8 cellular contexts compared by ENCODE assay signal in genomic region chr16:89921699-89922476, GRCh38. TPM values are rescaled to one million over a fixed set of nuclear protein-coding genes. Genes with fewer than 3 reads are reported as not detected.
DNase-seq lines count a peak whose midpoint lies in the region; ATAC-seq and TF ChIP-seq lines count a peak whose summit lies in the region.

No MANE protein-coding gene starts in this region.

- peaks cover 12% of the 10 kb centered on the region for H3K4me1 Mint-ChIP-seq in activated T-helper 17 cell treated with anti-CD3 and anti-CD28 coated beads, Interleukin-2, amount 50 U/mL, for 72 hours

- peaks cover 29% of the 10 kb centered on the region for H4K20me1 ChIP-seq in osteoblast (ENCODE audit: insufficient read depth, low read length)

- H3K4me3 Mint-ChIP-seq in activated T-helper 17 cell treated with anti-CD3 and anti-CD28 coated beads, Interleukin-2, amount 50 U/mL, for 72 hours: peak overlapping the region; percentile 36

- H2AFZ ChIP-seq in osteoblast (ENCODE audit: low read length): no peak overlapping the region

- no peak for ATAC-seq in activated T-helper 17 cell treated with anti-CD3 and anti-CD28 coated beads, Interleukin-2, amount 50 U/mL, for 72 hours (replicated peaks)
- ATAC-seq in HG03135 (IDR thresholded peaks at IDR 0.05; ENCODE audit: unreplicated experiment): no peak
- no peak for ATAC-seq in GM19328 (IDR thresholded peaks at IDR 0.05; ENCODE audit: unreplicated experiment)

- no peak for TF ChIP-seq CTCF in osteoblast (IDR thresholded peaks at IDR 0.05; ENCODE audit: extremely low read depth, low read depth, low read length)

- peaks cover 37% of the 10 kb centered on the region for H3K79me2 ChIP-seq in osteoblast (ENCODE audit: insufficient read depth, low read length)

- peak overlapping the region; percentile 98 for H3K4me2 ChIP-seq in osteoblast (ENCODE audit: insufficient read depth, low read length)

- H3K9me3 Mint-ChIP-seq in activated T-helper 17 cell treated with anti-CD3 and anti-CD28 coated beads, Interleukin-2, amount 50 U/mL, for 72 hours: no peaks in the 10 kb centered on the region

- H3K4me3 ChIP-seq in osteoblast (ENCODE audit: insufficient read depth, low read length): peak overlapping the region; percentile 72

- H3K36me3 Mint-ChIP-seq in activated T-helper 17 cell treated with anti-CD3 and anti-CD28 coated beads, Interleukin-2, amount 50 U/mL, for 72 hours (ENCODE audit: low read depth): no peaks in the 10 kb centered on the region

- H3K27ac Mint-ChIP-seq in activated T-helper 17 cell treated with anti-CD3 and anti-CD28 coated beads, Interleukin-2, amount 50 U/mL, for 72 hours: no peak overlapping the region

- peak overlapping the region; percentile 100 for H3K27ac ChIP-seq in osteoblast (ENCODE audit: low read depth, low read length)

- H3K36me3 ChIP-seq in osteoblast (ENCODE audit: insufficient read depth, low read length): no peaks in the 10 kb centered on the region

- H3K4me1 ChIP-seq in osteoblast (ENCODE audit: insufficient read depth, low read length): peaks cover 67% of the 10 kb centered on the region

- peaks cover 10% of the 10 kb centered on the region for H3K27me3 Mint-ChIP-seq in activated T-helper 17 cell treated with anti-CD3 and anti-CD28 coated beads, Interleukin-2, amount 50 U/mL, for 72 hours

- H3K27me3 ChIP-seq in osteoblast (ENCODE audit: insufficient read depth, low read length): no peaks in the 10 kb centered on the region

- no peaks in the 10 kb centered on the region for H3K9me3 ChIP-seq in osteoblast (ENCODE audit: low read depth, low read length)

- DNase-seq in DMS114 treated with DMSO at 0.1 percent for 48 hours (lab: John Stamatoyannopoulos, UW; ENCODE audit: unreplicated experiment) (peak; percentile 17), Kasumi-1 (lab: John Stamatoyannopoulos, UW) (peak; percentile 72 to 76), glomerular visceral epithelial cell (ENCODE audit: extremely low spot score) (peak; percentile 91), osteoblast (ENCODE audit: insufficient read length, low spot score, missing footprints) (peak; percentile 100), NCI-H128 (lab: John Stamatoyannopoulos, UW; ENCODE audit: unreplicated experiment) (no peak)

RNA-seq across cellular contexts. Expression of gene TUBB3, which starts 1.3 kb away (rescaled TPM):
- total RNA-seq in activated T-helper 17 cell treated with anti-CD3 and anti-CD28 coated beads, Interleukin-2, amount 50 U/mL, for 72 hours: 1 to 10 TPM in 1 of 2 donors, under 1 TPM in 1; 0.74 to 9.7 TPM
- 166 and 239 TPM in 2 replicates for total RNA-seq in osteoblast

RNA-seq across cellular contexts. Expression of gene MC1R, which starts 3.2 kb away (rescaled TPM):
- 1 to 10 TPM; 7.5 to 7.6 TPM for total RNA-seq in activated T-helper 17 cell treated with anti-CD3 and anti-CD28 coated beads, Interleukin-2, amount 50 U/mL, for 72 hours
- 4.7 and 5.1 TPM in 2 replicates for total RNA-seq in osteoblast

RNA-seq across cellular contexts. Expression of gene DEF8, which starts 26.7 kb away (rescaled TPM):
- 10 to 100 TPM in 1 of 2 donors, 1 to 10 TPM in 1; 9.3 to 11.1 TPM for total RNA-seq in activated T-helper 17 cell treated with anti-CD3 and anti-CD28 coated beads, Interleukin-2, amount 50 U/mL, for 72 hours
- total RNA-seq in osteoblast: 48.6 and 48.9 TPM in 2 replicates

RNA-seq across cellular contexts. Expression of gene TCF25, which starts 48.5 kb away (rescaled TPM):
- 100 to 1,000 TPM; 181 to 195 TPM for total RNA-seq in activated T-helper 17 cell treated with anti-CD3 and anti-CD28 coated beads, Interleukin-2, amount 50 U/mL, for 72 hours
- 225 and 230 TPM in 2 replicates for total RNA-seq in osteoblast

Comparison
In these comparisons a context has a peak if more than half of its experiments do, and no peak if none do; other contexts are left out.
1. RNA of gene TUBB3, which starts 1.3 kb away (total RNA-seq): 166 to 239 TPM in osteoblast; 0.74 to 9.7 TPM in activated T-helper 17 cell treated with anti-CD3 and anti-CD28 coated beads, Interleukin-2, amount 50 U/mL, for 72 hours; every median in the first group is over 10 times any median in the second.